Comparison of ENCODE assay signal across 1 cellular context in the genomic region with DNA sequence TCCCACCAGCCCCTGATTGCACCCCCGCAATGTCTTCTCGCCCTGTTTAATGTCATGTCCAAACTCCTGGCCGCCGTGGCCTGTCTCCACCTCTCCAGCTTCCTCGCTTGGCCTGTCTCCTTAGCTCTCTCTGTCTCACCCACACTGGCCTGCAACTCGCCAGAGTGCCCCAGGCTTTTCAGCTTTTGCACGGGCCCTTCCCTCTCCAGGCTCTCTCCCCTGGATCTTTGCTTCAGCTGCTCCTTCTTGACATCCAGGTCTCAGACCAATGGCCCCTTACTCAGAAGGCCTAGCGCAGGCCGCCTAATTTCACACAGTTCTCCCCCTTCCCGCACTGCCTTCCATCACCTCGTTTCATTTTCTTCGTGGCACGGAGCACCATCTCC.
TF ChIP-seq lines count a peak whose summit lies in the region.

No MANE protein-coding gene starts in this region.

TF ChIP-seq in GM12878, 131 proteins besides CTCF, POLR2A, EP300 and RAD21 (continued from another document):
- TF ChIP-seq, protein P1, sequence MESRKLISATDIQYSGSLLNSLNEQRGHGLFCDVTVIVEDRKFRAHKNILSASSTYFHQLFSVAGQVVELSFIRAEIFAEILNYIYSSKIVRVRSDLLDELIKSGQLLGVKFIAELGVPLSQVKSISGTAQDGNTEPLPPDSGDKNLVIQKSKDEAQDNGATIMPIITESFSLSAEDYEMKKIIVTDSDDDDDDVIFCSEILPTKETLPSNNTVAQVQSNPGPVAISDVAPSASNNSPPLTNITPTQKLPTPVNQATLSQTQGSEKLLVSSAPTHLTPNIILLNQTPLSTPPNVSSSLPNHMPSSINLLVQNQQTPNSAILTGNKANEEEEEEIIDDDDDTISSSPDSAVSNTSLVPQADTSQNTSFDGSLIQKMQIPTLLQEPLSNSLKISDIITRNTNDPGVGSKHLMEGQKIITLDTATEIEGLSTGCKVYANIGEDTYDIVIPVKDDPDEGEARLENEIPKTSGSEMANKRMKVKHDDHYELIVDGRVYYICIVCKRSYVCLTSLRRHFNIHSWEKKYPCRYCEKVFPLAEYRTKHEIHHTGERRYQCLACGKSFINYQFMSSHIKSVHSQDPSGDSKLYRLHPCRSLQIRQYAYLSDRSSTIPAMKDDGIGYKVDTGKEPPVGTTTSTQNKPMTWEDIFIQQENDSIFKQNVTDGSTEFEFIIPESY (IDR thresholded peaks at IDR 0.05), result no peak
- no peak for TF ChIP-seq NRF1 (conservative IDR thresholded peaks at IDR 0.05; ENCODE audit: low read depth, low read length)
- TF ChIP-seq, protein P2, sequence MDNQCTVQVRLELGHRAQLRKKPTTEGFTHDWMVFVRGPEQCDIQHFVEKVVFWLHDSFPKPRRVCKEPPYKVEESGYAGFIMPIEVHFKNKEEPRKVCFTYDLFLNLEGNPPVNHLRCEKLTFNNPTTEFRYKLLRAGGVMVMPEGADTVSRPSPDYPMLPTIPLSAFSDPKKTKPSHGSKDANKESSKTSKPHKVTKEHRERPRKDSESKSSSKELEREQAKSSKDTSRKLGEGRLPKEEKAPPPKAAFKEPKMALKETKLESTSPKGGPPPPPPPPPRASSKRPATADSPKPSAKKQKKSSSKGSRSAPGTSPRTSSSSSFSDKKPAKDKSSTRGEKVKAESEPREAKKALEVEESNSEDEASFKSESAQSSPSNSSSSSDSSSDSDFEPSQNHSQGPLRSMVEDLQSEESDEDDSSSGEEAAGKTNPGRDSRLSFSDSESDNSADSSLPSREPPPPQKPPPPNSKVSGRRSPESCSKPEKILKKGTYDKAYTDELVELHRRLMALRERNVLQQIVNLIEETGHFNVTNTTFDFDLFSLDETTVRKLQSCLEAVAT (IDR thresholded peaks at IDR 0.05), result peak; percentile 72
